Comparison of ENCODE assay signal across 19 cellular contexts in the genomic region with DNA sequence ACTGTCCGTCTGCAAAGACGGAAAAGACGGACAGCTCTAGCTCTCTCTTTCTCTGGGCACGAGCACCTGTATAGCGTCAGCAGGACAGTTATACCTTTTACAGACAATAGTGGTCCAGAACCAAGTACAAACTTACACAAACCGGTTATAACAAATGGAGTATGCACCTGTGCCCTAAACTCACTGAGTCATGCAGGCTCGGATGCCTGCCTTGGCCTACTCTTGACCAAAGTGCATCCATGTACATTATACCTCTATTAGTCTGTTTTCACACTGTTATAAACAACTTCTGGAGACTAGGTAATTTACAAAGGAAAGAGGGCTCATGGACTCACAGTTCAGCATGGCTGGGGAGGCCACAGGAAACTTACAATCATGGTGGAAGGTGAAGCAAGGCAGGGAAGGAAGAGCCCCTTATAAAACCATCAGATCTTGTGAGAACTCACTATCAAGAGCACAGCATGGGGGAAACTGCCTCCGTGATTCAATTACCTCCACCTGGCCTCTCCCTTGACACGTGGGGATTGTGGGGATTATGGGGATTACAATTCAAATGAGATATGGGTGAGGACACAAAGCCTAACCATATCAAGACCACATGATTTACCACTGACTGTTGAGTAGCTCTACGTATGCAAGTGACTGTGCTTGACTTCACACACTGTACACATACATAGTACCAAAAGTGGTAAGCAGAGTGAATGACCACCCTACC.
"Had no signal": no experiment of that assay in that cellular context is flagged by ENCODE, and none has a peak within 500 bp of the region (broad histone marks: within the 10 kb centered on the region; RNA-seq: fewer than 3 reads in every experiment).

No MANE protein-coding gene starts in this region.

- H3K4me1 ChIP-seq: gastrocnemius medialis had no signal

- H3K9me3 Mint-ChIP-seq: activated B cell treated with CpG ODN at 0.5 μM for 24 hours; activated CD8-positive, alpha-beta T cell treated with anti-CD3 and anti-CD28 coated beads for 36 hours; activated naive CD4-positive, alpha-beta T cell treated with anti-CD3 and anti-CD28 coated beads, Interleukin-2, amount 10 ng/mL, durations not matched to agents 7 days and 5 days; activated naive CD8-positive, alpha-beta T cell treated with anti-CD3 and anti-CD28 coated beads, Interleukin-2, amount 50 U/mL, for 24 hours; activated T-cell treated with anti-CD3 and anti-CD28 coated beads, Interleukin-2, amount 50 U/mL, for 24 hours; brain; neural crest cell; T-helper 2 cell treated with Interferon-gamma antibody and Interleukin-4, amounts not matched to agents 5 μg/mL and 100 μg/mL, for 36 hours had no signal

- ATAC-seq: activated CD8-positive, alpha-beta T cell treated with anti-CD3 and anti-CD28 coated beads for 36 hours; activated naive CD8-positive, alpha-beta T cell treated with anti-CD3 and anti-CD28 coated beads, Interleukin-2, amount 50 U/mL, for 24 hours; gastrocnemius medialis; heart left ventricle had no signal

- H3K4me1 Mint-ChIP-seq: brain, neural crest cell had no signal

- H3K27ac Mint-ChIP-seq: activated B cell treated with CpG ODN at 0.5 μM for 24 hours; activated CD8-positive, alpha-beta T cell treated with anti-CD3 and anti-CD28 coated beads for 36 hours; activated naive CD4-positive, alpha-beta T cell treated with anti-CD3 and anti-CD28 coated beads, Interleukin-2, amount 10 ng/mL, durations not matched to agents 7 days and 5 days; activated naive CD8-positive, alpha-beta T cell treated with anti-CD3 and anti-CD28 coated beads, Interleukin-2, amount 50 U/mL, for 24 hours; activated T-cell treated with anti-CD3 and anti-CD28 coated beads, Interleukin-2, amount 50 U/mL, for 24 hours; brain had no signal

- H3K27me3 ChIP-seq: gastrocnemius medialis, heart left ventricle had no signal

- DNase-seq: activated B cell treated with CpG ODN at 0.5 μM for 24 hours; activated CD4-positive, alpha-beta T cell treated with anti-CD3 and anti-CD28 coated beads for 48 hours; activated CD8-positive, alpha-beta T cell treated with anti-CD3 and anti-CD28 coated beads for 36 hours; activated naive CD4-positive, alpha-beta T cell treated with anti-CD3 and anti-CD28 coated beads, Interleukin-2, amount 10 ng/mL, durations not matched to agents 7 days and 5 days; activated naive CD8-positive, alpha-beta T cell treated with anti-CD3 and anti-CD28 coated beads, Interleukin-2, amount 50 U/mL, for 24 hours; activated T-cell treated with anti-CD3 and anti-CD28 coated beads, Interleukin-2, amount 50 U/mL, for 24 hours; anterior cingulate cortex; central memory CD4-positive, alpha-beta T cell; gastrocnemius medialis; heart left ventricle; left ventricle myocardium inferior; mammary epithelial cell; small intestine; stimulated activated CD4-positive, alpha-beta T cell treated with anti-CD3 and anti-CD28 coated beads, Interleukin-15, amount 100 ng/mL, for 24 hours; stimulated activated CD4-positive, alpha-beta T cell treated with anti-CD3 and anti-CD28 coated beads, Interleukin-2, amount 100 ng/mL, for 48 hours had no signal

- H3K4me3 Mint-ChIP-seq: activated B cell treated with CpG ODN at 0.5 μM for 24 hours; activated CD8-positive, alpha-beta T cell treated with anti-CD3 and anti-CD28 coated beads for 36 hours; activated naive CD4-positive, alpha-beta T cell treated with anti-CD3 and anti-CD28 coated beads, Interleukin-2, amount 10 ng/mL, durations not matched to agents 7 days and 5 days; activated naive CD8-positive, alpha-beta T cell treated with anti-CD3 and anti-CD28 coated beads, Interleukin-2, amount 50 U/mL, for 24 hours; activated T-cell treated with anti-CD3 and anti-CD28 coated beads, Interleukin-2, amount 50 U/mL, for 24 hours; brain; neural crest cell; T-helper 2 cell treated with Interferon-gamma antibody and Interleukin-4, amounts not matched to agents 5 μg/mL and 100 μg/mL, for 36 hours had no signal

- H3K36me3 Mint-ChIP-seq: brain had no signal

- H3K36me3 ChIP-seq: gastrocnemius medialis, left ventricle myocardium inferior, thoracic aorta had no signal

- H3K9me3 ChIP-seq: gastrocnemius medialis, heart left ventricle, left ventricle myocardium inferior, thoracic aorta had no signal

- H3K27ac ChIP-seq: gastrocnemius medialis, heart left ventricle, left ventricle myocardium inferior, thoracic aorta had no signal

- H3K4me3 ChIP-seq: gastrocnemius medialis, heart left ventricle, left ventricle myocardium inferior, thoracic aorta had no signal

- H3K27me3 Mint-ChIP-seq: activated B cell treated with CpG ODN at 0.5 μM for 24 hours; activated CD8-positive, alpha-beta T cell treated with anti-CD3 and anti-CD28 coated beads for 36 hours; activated naive CD4-positive, alpha-beta T cell treated with anti-CD3 and anti-CD28 coated beads, Interleukin-2, amount 10 ng/mL, durations not matched to agents 7 days and 5 days; activated naive CD8-positive, alpha-beta T cell treated with anti-CD3 and anti-CD28 coated beads, Interleukin-2, amount 50 U/mL, for 24 hours; activated T-cell treated with anti-CD3 and anti-CD28 coated beads, Interleukin-2, amount 50 U/mL, for 24 hours; brain had no signal
